In the genomic region with DNA sequence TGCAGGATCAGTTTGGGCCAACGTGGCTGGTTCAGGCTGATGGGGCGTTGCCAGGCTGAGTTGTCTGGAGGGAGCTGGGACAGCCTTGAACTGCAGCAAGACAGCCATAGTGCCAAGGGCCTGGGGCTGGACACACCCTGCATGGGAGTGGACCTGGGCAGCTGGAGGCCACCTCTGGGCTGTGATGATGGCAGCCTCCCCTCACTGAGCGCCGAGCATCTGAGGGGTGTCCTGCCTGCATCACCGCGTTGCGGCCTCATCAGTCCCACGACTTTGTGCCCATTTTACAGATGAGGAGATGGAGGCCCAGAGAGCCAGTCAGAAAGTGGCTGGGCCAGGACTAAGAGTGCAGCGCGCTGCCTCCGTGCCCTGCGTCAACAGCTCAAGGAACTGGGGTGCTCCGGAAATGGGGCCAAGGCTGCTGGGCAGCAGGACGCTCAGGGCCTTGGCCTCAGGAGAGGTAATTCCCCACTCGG, we compare ENCODE assay signal across 8 cellular contexts. TPM values are rescaled to one million over a fixed set of nuclear protein-coding genes. Genes with fewer than 3 reads are reported as not detected.
A peak's percentile ranks its signal among the peaks of the same experiment; 100 is the strongest.
DNase-seq lines count a peak whose midpoint lies in the region; ATAC-seq and TF ChIP-seq lines count a peak whose summit lies in the region.

No MANE protein-coding gene starts in this region.

- H3K27me3 ChIP-seq in AG04450 (ENCODE audit: control insufficient read depth, insufficient read depth, low read length): no peaks in the 10 kb centered on the region

- no peak overlapping the region for H3K27ac ChIP-seq in AG04450 (ENCODE audit: low read depth, low read length)

- no peaks in the 10 kb centered on the region for H3K27me3 Mint-ChIP-seq in dendritic cell treated with granulocyte-macrophage colony-stimulating factor and Interleukin-4, amounts not matched to agents 40 ng/mL and 50 ng/mL, for 4 days
- no peaks in the 10 kb centered on the region for H3K27me3 Mint-ChIP-seq in naive B cell

- H3K9me3 Mint-ChIP-seq in dendritic cell treated with granulocyte-macrophage colony-stimulating factor and Interleukin-4, amounts not matched to agents 40 ng/mL and 50 ng/mL, for 4 days: no peaks in the 10 kb centered on the region
- H3K9me3 Mint-ChIP-seq in naive B cell: no peaks in the 10 kb centered on the region

- peak overlapping the region; percentile 88 for H3K27ac Mint-ChIP-seq in dendritic cell treated with granulocyte-macrophage colony-stimulating factor and Interleukin-4, amounts not matched to agents 40 ng/mL and 50 ng/mL, for 4 days
- peak overlapping the region in 4 of 6 donors; percentile 67 to 92 (median 86) for H3K27ac Mint-ChIP-seq in naive B cell

- no peaks in the 10 kb centered on the region; the same call in 1 of the 2 replicates for H3K9me3 ChIP-seq in AG04450 (ENCODE audit: control insufficient read depth, insufficient read depth, low read length)

- peaks cover 65% of the 10 kb centered on the region for H3K4me1 Mint-ChIP-seq in dendritic cell treated with granulocyte-macrophage colony-stimulating factor and Interleukin-4, amounts not matched to agents 40 ng/mL and 50 ng/mL, for 4 days (ENCODE audit: low read depth)
- H3K4me1 Mint-ChIP-seq in naive B cell: peaks cover 34 to 59% (median 55%) of the 10 kb centered on the region in 3 donors

- intact Hi-C loops in dendritic cell treated with granulocyte-macrophage colony-stimulating factor and Interleukin-4, amounts not matched to agents 40 ng/mL and 50 ng/mL, for 4 days (cut with micrococcal nuclease): loop anchor here (5.0 kb wide), 1 partner anchor 37 kb away; a partner anchor contains a TSS

- H3K4me3 Mint-ChIP-seq in dendritic cell treated with granulocyte-macrophage colony-stimulating factor and Interleukin-4, amounts not matched to agents 40 ng/mL and 50 ng/mL, for 4 days: peak overlapping the region; percentile 92
- H3K4me3 Mint-ChIP-seq in naive B cell: peak overlapping the region; percentile 79 to 95 (median 90)

- CTCF ChIA-PET in AG04450 (lab: Charles Lee): interaction anchor here (0.6 to 0.7 kb wide), 3 partner anchors 139 to 498 kb away, joined by 4 to 7 read pairs (median 5); no protein-coding TSS in a partner anchor

- peak overlapping the region; percentile 80 for H3K4me3 ChIP-seq in AG04450 (ENCODE audit: low read depth, low read length)
- 0 out of 2 replicates have a peak overlapping the region, but pooled peaks have one; percentile 52 for H3K4me3 ChIP-seq in LNCaP clone FGC (ENCODE audit: low read depth, low read length)

- ATAC-seq in naive B cell (ENCODE audit: low read depth in 2 of 2): no peak
- ATAC-seq in GM21526 (IDR thresholded peaks at IDR 0.05; ENCODE audit: low FRiP score, unreplicated experiment): no peak
- ATAC-seq in HG03521 (IDR thresholded peaks at IDR 0.05; ENCODE audit: unreplicated experiment): no peak
- ATAC-seq in GM21717 (IDR thresholded peaks at IDR 0.05; ENCODE audit: unreplicated experiment): no peak
- no peak for ATAC-seq in GM18520 (IDR thresholded peaks at IDR 0.05; ENCODE audit: unreplicated experiment)

- no peak for TF ChIP-seq CTCF in AG04450 (IDR thresholded peaks at IDR 0.05; ENCODE audit: low read depth, low read length)
- no peak for TF ChIP-seq CTCF in LNCaP clone FGC (IDR thresholded peaks at IDR 0.05; ENCODE audit: control insufficient read depth, extremely low read depth, insufficient read depth)

- DNase-seq in AG04450 (ENCODE audit: low read depth, low spot score): no peak
- DNase-seq in LNCaP clone FGC (ENCODE audit: low read depth): no peak
- DNase-seq in naive B cell: no peak

- peaks cover 36% of the 10 kb centered on the region for H3K36me3 Mint-ChIP-seq in dendritic cell treated with granulocyte-macrophage colony-stimulating factor and Interleukin-4, amounts not matched to agents 40 ng/mL and 50 ng/mL, for 4 days (ENCODE audit: low read depth)
- no peaks in the 10 kb centered on the region for H3K36me3 Mint-ChIP-seq in naive B cell

- POLR2A ChIA-PET in AG04450 (lab: Yijun Ruan, JAX): no interaction called here

RNA-seq across cellular contexts. Expression of a gene that starts 0.6 kb away (rescaled TPM):
- polyA plus RNA-seq in AG04450 (2011; rRNA removed): 107 and 146 TPM in 2 replicates
- 17.3 and 23.5 TPM in 2 replicates for polyA minus RNA-seq in AG04450 (2011; rRNA and poly(A)+ RNA removed)
- 100 to 1,000 TPM; 247 to 323 (median 288) TPM for polyA plus RNA-seq in naive B cell (ENCODE audit: low read depth in 6 of 6)

RNA-seq across cellular contexts. Expression of a gene that starts 7.6 kb away (rescaled TPM):
- polyA plus RNA-seq in AG04450 (2011; rRNA removed) (10.5 and 12.0 TPM in 2 replicates), naive B cell (ENCODE audit: low read depth in 6 of 6) (10 to 100 TPM in 1 of 6 donors, 1 to 10 TPM in 5; 6.1 to 11.4 (median 7.6) TPM)
- polyA minus RNA-seq in AG04450 (2011; rRNA and poly(A)+ RNA removed): 5.6 and 8.1 TPM in 2 replicates

RNA-seq across cellular contexts. Expression of a gene that starts 36.2 kb away (rescaled TPM):
- polyA plus RNA-seq in AG04450 (2011; rRNA removed) (5.7 and 9.0 TPM in 2 replicates), naive B cell (ENCODE audit: low read depth in 6 of 6) (10 to 100 TPM in 5 of 6 donors, 1 to 10 TPM in 1; 6.8 to 15.9 (median 11.6) TPM)
- 6.1 and 10.0 TPM in 2 replicates for polyA minus RNA-seq in AG04450 (2011; rRNA and poly(A)+ RNA removed)

RNA-seq across cellular contexts. Expression of a gene that starts 40.2 kb away (rescaled TPM):
- not detected in 2 replicates for polyA plus RNA-seq in AG04450 (2011; rRNA removed)
- polyA minus RNA-seq in AG04450 (2011; rRNA and poly(A)+ RNA removed): not detected in 2 replicates
- under 1 TPM in 3 of 6 donors, not detected in 3; 0.49 to 0.86 (median 0.78) TPM for polyA plus RNA-seq in naive B cell (ENCODE audit: low read depth in 6 of 6)
